ENCODE assay signal across 8 cellular contexts in the genomic region with DNA sequence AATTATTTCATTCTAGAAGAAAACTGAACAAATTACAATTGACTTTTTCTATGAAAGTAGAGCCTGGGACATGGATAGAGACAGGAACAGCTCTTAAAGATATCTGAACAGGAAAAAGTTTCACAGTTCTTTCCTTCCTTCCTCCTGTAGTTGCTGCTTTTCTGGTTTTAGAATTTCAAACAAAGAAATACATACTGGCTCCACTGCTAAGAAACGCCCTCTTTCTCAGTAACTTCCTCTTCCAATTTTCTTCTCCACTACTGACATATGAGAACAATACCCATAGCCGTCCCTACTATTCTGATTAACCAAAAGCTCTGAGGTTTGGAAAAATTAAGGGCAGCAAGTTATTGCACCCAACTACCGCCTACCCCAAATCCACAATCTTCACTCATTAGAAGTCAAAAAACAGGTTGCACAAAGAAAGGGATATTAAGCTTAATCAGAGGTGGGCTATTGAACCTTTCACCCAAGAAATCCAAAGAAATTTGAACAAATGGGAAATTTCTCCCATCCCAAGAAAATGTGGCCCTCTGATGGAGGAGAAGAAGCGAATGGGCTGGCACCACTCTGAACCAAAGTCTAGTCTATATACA.
DNase-seq lines count a peak whose midpoint lies in the region; ATAC-seq and TF ChIP-seq lines count a peak whose summit lies in the region.

No MANE protein-coding gene starts in this region.

- peaks cover 38% of the 10 kb centered on the region for H3K4me1 Mint-ChIP-seq in nephron

- peak overlapping the region; percentile 90 to 100 (median 92) for H3K27ac Mint-ChIP-seq in nephron

- H3K27me3 Mint-ChIP-seq in nephron (ENCODE audit: low read depth): no peaks in the 10 kb centered on the region

- H3K4me3 ChIP-seq in coronary artery: peak overlapping the region; percentile 100

- no peaks in the 10 kb centered on the region for H3K36me3 Mint-ChIP-seq in nephron (ENCODE audit: low read depth)

- H3K27ac ChIP-seq in coronary artery: peak overlapping the region; percentile 98 to 100

- DNase-seq in EH (ENCODE audit: low read depth): peak; percentile 16
- DNase-seq in NOMO-1 treated with dmso at 0.1 percent for 144 hours (lab: John Stamatoyannopoulos, UW; ENCODE audit: unreplicated experiment): peak; percentile 63
- no peak for DNase-seq in coronary artery (ENCODE audit: low spot score)
- DNase-seq in NCI-H510A (lab: John Stamatoyannopoulos, UW): no peak
- no peak for DNase-seq in posterior cingulate gyrus

- intact Hi-C loops in posterior cingulate gyrus (cut with DNase I): loop anchor here (2.0 kb wide), 1 partner anchor 71 kb away; no protein-coding TSS in a partner anchor

- ATAC-seq in HG02840 (IDR thresholded peaks at IDR 0.05; ENCODE audit: low FRiP score, unreplicated experiment): no peak
- ATAC-seq in HG03571 (IDR thresholded peaks at IDR 0.05; ENCODE audit: unreplicated experiment): no peak

- H3K4me3 Mint-ChIP-seq in nephron: peak overlapping the region; percentile 93 to 95 (median 94)

- TF ChIP-seq CTCF in coronary artery (IDR thresholded peaks at IDR 0.05) (no peak), nephron (IDR thresholded peaks at IDR 0.05; ENCODE audit: unreplicated experiment in 3 of 3) (no peak)

- no peaks in the 10 kb centered on the region for H3K9me3 Mint-ChIP-seq in nephron

Comparison
In these comparisons a context has a peak if more than half of its experiments do, and no peak if none do; other contexts are left out.
1. DNase-seq: peak in EH (single experiment) and NOMO-1 treated with dmso at 0.1 percent for 144 hours (single experiment); none in coronary artery (single experiment), NCI-H510A (single experiment) and posterior cingulate gyrus (0 of 10).